ENCODE assay signal across 9 cellular contexts in the genomic region with DNA sequence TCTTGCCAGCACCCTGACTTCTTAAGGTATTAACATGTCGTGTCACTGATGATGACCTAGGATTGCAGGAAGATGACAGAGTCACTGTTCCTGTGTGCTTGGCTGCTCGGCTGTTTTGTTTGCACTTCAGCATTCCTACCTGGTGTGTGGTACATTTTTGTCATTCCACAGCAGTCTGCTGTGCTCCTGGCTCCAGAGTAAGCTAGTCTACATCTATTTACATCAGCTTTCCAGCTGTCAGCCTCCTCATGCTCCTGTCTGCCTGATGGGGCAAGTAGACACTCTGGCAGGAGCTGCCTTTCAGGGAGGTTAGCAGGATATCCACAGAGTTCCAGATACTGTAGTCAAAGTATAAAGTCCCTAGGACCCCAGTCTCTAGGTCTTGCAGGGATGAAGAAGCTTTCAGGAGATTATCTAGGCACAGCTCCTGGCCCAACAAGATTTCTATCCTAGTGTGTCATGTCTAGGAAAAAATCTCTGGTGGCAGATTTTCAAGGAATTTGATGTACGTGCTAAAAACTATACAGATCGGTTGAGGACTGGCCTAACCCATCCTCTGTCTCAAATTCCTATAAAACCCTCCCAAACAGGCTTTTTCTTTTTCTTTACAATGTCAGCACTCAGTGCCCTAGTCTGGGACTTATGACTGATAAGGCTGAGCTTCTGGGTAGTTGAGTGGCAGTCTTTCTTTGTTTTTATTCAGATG. TPM values are rescaled to one million over a fixed set of nuclear protein-coding genes. Genes with fewer than 3 reads are reported as not detected.
DNase-seq lines count a peak whose midpoint lies in the region; ATAC-seq, FAIRE-seq and TF ChIP-seq lines count a peak whose summit lies in the region.
"Had no signal": no experiment of that assay in that cellular context is flagged by ENCODE, and none has a peak within 500 bp of the region (broad histone marks: within the 10 kb centered on the region; RNA-seq: fewer than 3 reads in every experiment).

No MANE protein-coding gene starts in this region.

- DNase-seq in AG20443 (ENCODE audit: low spot score) (peak; percentile 83), RCC 7860 (ENCODE audit: low spot score) (peak; percentile 100), fibroblast of gingiva (ENCODE audit: low read depth) (peak; percentile 74), NCI-H1417 (lab: John Stamatoyannopoulos, UW) (no peak), sciatic nerve (ENCODE audit: low spot score) (no peak)
- DNase-seq: NCI-H510A had no signal

- no peaks in the 10 kb centered on the region for H3K27me3 ChIP-seq in neural cell (ENCODE audit: insufficient read depth, low read depth, low read length)

- H3F3A ChIP-seq in neural cell (ENCODE audit: insufficient read depth, low read length, poor library complexity, severe bottlenecking), result no peaks in the 10 kb centered on the region

- intact Hi-C loops in sciatic nerve (cut with DNase I), result loop anchor here (5.0 kb wide), 1 partner anchor 1351 kb away; no protein-coding TSS in a partner anchor

- H3K4me3 ChIP-seq in neural cell (ENCODE audit: low read length), result peak overlapping the region; percentile 44

- peak overlapping the region; percentile 20 for H3K9ac ChIP-seq in neural cell (ENCODE audit: low read length)

- no peak for TF ChIP-seq RAD21 in neural cell (conservative IDR thresholded peaks at IDR 0.05)

- H3K27ac ChIP-seq in neural cell (ENCODE audit: low read length), result peak overlapping the region; percentile 40

- peak; percentile 75 for TF ChIP-seq EP300 in neural cell (conservative IDR thresholded peaks at IDR 0.05; ENCODE audit: poor library complexity, severe bottlenecking)

- no peak overlapping the region for H2AFZ ChIP-seq in neural cell (ENCODE audit: low read depth, low read length)

- no peaks in the 10 kb centered on the region for H3K9me3 ChIP-seq in neural cell (ENCODE audit: low read length)

- H3K36me3 ChIP-seq in neural cell (ENCODE audit: insufficient read depth, low read length), result no peaks in the 10 kb centered on the region

- no peaks in the 10 kb centered on the region for H3K9me2 ChIP-seq in neural cell (ENCODE audit: insufficient read depth, low read length)

- TF ChIP-seq CTCF in neural cell (IDR thresholded peaks at IDR 0.05; ENCODE audit: poor library complexity, severe bottlenecking), result no peak

- ATAC-seq in GM19328 (IDR thresholded peaks at IDR 0.05; ENCODE audit: unreplicated experiment), result no peak
- ATAC-seq in HG03135 (IDR thresholded peaks at IDR 0.05; ENCODE audit: unreplicated experiment), result no peak
- ATAC-seq in sciatic nerve, result no peak

- H4K20me1 ChIP-seq in neural cell (ENCODE audit: insufficient read depth), result no peaks in the 10 kb centered on the region

- H3K4me2 ChIP-seq in neural cell (ENCODE audit: low read length), result peak overlapping the region; percentile 13

- H3K79me2 ChIP-seq in neural cell (replicated peaks; ENCODE audit: insufficient read depth, low read length), result no peaks in the 10 kb centered on the region

- peak; percentile 95 for FAIRE-seq in RCC 7860 (lab: Jason Lieb, UNC)

TF ChIP-seq in neural cell, 6 proteins besides CTCF, POLR2A, EP300 and RAD21:
- TF ChIP-seq POLR2AphosphoS5 (IDR thresholded peaks at IDR 0.05) (peak; percentile 29), MXI1 (conservative IDR thresholded peaks at IDR 0.05; ENCODE audit: poor library complexity, severe bottlenecking) (no peak), EZH2 (IDR thresholded peaks at IDR 0.05; ENCODE audit: borderline replicate concordance, insufficient read depth, low read length, poor library complexity, severe bottlenecking) (no peak), TAF1 (IDR thresholded peaks at IDR 0.05; ENCODE audit: low read depth) (no peak), SMC3 (conservative IDR thresholded peaks at IDR 0.05; ENCODE audit: poor library complexity) (no peak)
- TF ChIP-seq, protein P1, sequence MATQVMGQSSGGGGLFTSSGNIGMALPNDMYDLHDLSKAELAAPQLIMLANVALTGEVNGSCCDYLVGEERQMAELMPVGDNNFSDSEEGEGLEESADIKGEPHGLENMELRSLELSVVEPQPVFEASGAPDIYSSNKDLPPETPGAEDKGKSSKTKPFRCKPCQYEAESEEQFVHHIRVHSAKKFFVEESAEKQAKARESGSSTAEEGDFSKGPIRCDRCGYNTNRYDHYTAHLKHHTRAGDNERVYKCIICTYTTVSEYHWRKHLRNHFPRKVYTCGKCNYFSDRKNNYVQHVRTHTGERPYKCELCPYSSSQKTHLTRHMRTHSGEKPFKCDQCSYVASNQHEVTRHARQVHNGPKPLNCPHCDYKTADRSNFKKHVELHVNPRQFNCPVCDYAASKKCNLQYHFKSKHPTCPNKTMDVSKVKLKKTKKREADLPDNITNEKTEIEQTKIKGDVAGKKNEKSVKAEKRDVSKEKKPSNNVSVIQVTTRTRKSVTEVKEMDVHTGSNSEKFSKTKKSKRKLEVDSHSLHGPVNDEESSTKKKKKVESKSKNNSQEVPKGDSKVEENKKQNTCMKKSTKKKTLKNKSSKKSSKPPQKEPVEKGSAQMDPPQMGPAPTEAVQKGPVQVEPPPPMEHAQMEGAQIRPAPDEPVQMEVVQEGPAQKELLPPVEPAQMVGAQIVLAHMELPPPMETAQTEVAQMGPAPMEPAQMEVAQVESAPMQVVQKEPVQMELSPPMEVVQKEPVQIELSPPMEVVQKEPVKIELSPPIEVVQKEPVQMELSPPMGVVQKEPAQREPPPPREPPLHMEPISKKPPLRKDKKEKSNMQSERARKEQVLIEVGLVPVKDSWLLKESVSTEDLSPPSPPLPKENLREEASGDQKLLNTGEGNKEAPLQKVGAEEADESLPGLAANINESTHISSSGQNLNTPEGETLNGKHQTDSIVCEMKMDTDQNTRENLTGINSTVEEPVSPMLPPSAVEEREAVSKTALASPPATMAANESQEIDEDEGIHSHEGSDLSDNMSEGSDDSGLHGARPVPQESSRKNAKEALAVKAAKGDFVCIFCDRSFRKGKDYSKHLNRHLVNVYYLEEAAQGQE (IDR thresholded peaks at IDR 0.05; ENCODE audit: borderline replicate concordance), result peak; percentile 43

RNA-seq across cellular contexts. Expression of a gene that starts 28.5 kb away (rescaled TPM):
- polyA plus RNA-seq in neural cell, result 46.4 and 59.3 TPM in 2 replicates
- polyA minus RNA-seq in neural cell, result 109 and 118 TPM in 2 replicates
- total RNA-seq in sciatic nerve, result 45.7 TPM

Comparison
In these comparisons a context has a peak if more than half of its experiments do, and no peak if none do; other contexts are left out.
1. DNase-seq: peak in AG20443 (single experiment), RCC 7860 (single experiment) and fibroblast of gingiva (single experiment); none in NCI-H1417 (0 of 3) and sciatic nerve (single experiment).